14 cellular contexts compared by ENCODE assay signal in the genomic region with DNA sequence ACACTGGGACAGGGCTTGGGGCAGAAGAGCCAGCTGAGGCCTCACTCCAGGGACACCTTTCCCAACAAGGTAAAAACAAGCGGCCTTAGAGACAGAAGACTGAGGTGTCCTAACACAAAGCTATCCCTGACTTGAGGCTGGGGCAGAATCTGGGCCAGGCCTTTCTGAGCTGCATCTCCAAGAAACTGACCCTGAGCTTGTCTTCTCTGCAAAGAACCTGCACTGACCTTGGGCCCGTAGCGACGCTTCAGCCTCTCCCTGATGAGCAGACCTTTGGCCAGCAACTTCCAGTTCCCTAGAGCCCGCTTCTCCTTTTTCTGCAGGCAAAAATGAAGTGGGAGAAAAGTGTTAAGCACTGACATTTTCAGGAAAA. TPM values are rescaled to one million over a fixed set of nuclear protein-coding genes. Genes with fewer than 3 reads are reported as not detected.
A peak's percentile ranks its signal among the peaks of the same experiment; 100 is the strongest.
DNase-seq lines count a peak whose midpoint lies in the region; ATAC-seq and TF ChIP-seq lines count a peak whose summit lies in the region.
"Had no signal": no experiment of that assay in that cellular context is flagged by ENCODE, and none has a peak within 500 bp of the region (broad histone marks: within the 10 kb centered on the region; RNA-seq: fewer than 3 reads in every experiment).

No MANE protein-coding gene starts in this region.

- H4K20me1 ChIP-seq in mammary epithelial cell (ENCODE audit: insufficient read depth, low read length): no peaks in the 10 kb centered on the region

- no peak overlapping the region for H3K18ac ChIP-seq in neuronal stem cell (ENCODE audit: low read length)

- no peak overlapping the region for H2AFZ ChIP-seq in mammary epithelial cell (ENCODE audit: low read depth, low read length)
- H2AFZ ChIP-seq in neuronal stem cell (ENCODE audit: low read length): no peak overlapping the region

- H3K27me3 Mint-ChIP-seq in MCF 10A (ENCODE audit: insufficient read depth, unreplicated experiment): no peaks in the 10 kb centered on the region

- no peak for ATAC-seq in HG02938 (IDR thresholded peaks at IDR 0.05; ENCODE audit: unreplicated experiment)
- no peak for ATAC-seq in omental fat pad (ENCODE audit: low FRiP score)
- ATAC-seq: right lobe of liver had no signal

- no peak overlapping the region for H2BK12ac ChIP-seq in neuronal stem cell (ENCODE audit: low read length)

- peak overlapping the region; percentile 47 for H2BK5ac ChIP-seq in neuronal stem cell (ENCODE audit: low read length)

- intact Hi-C loops in MCF 10A (cut with micrococcal nuclease): no loop called here
- intact Hi-C loops in mammary epithelial cell (cut with micrococcal nuclease): no loop called here
- intact Hi-C loops in vagina (cut with DNase I): no loop called here

- no peak overlapping the region for H3K4ac ChIP-seq in neuronal stem cell (ENCODE audit: low read length)

- peak overlapping the region; percentile 99 for H3K27ac Mint-ChIP-seq in MCF 10A (ENCODE audit: low read depth, unreplicated experiment)

- peaks cover 12% of the 10 kb centered on the region for H3K36me3 ChIP-seq in mammary epithelial cell (ENCODE audit: insufficient read depth, low read length)
- peaks cover 19 to 83% of the 10 kb centered on the region in 2 donors for H3K36me3 ChIP-seq in neuronal stem cell (replicated peaks in 1 of 2; ENCODE audit: control insufficient read depth in 2 of 2, insufficient read depth in 2 of 2, low read length in 2 of 2)
- H3K36me3 ChIP-seq in vagina: peaks cover 0 to 40% of the 10 kb centered on the region in 2 donors

- H3K27me3 ChIP-seq in mammary epithelial cell (ENCODE audit: insufficient read depth, low read length): no peaks in the 10 kb centered on the region
- no peaks in the 10 kb centered on the region for H3K27me3 ChIP-seq in neuronal stem cell (ENCODE audit: control insufficient read depth in 3 of 3, insufficient read depth in 3 of 3, low read depth in 1 of 3, low read length in 3 of 3)
- no peaks in the 10 kb centered on the region for H3K27me3 ChIP-seq in vagina
- H3K27me3 ChIP-seq: right lobe of liver had no signal

- in situ Hi-C loops in mammary epithelial cell (cut with MboI; ENCODE audit: low sequenced_read_pairs in 2 of 2): no loop called here

- no peak for TF ChIP-seq POLR2A in vagina (IDR thresholded peaks at IDR 0.05)

- H2BK15ac ChIP-seq in neuronal stem cell (ENCODE audit: low read length): no peak overlapping the region

- H3K27ac ChIP-seq in mammary epithelial cell (ENCODE audit: insufficient read depth, low read depth, low read length) (no peak overlapping the region), cingulate gyrus (ENCODE audit: low read depth, low read length) (peak overlapping the region; percentile 83), neuronal stem cell (replicated peaks; ENCODE audit: low read length) (no peak overlapping the region), vagina (peak overlapping the region; percentile 42)
- H3K27ac ChIP-seq: right lobe of liver had no signal

- no peak overlapping the region for H3K4me3 Mint-ChIP-seq in MCF 10A (ENCODE audit: unreplicated experiment)

- POLR2A ChIA-PET in MCF 10A (lab: Yijun Ruan, JAX): interaction anchor here (1.0 to 11.5 kb wide), 4 partner anchors 8 to 30 kb away, joined by 3 to 294 read pairs (median 66); a partner anchor contains a TSS

- no TSS peak for BruUV-seq in MCF 10A (replicated peaks; lab: Mats Ljungman, UMichigan)
- no TSS peak for BruUV-seq in mammary epithelial cell (replicated peaks; lab: Mats Ljungman, UMichigan)

- no peak for DNase-seq in MCF 10A (ENCODE audit: unreplicated experiment)
- no peak for DNase-seq in mammary epithelial cell
- DNase-seq in neuronal stem cell (ENCODE audit: low spot score): no peak
- peak in 1 of 2 donors; percentile 71 for DNase-seq in vagina (ENCODE audit: extremely low spot score in 2 of 2)
- no peak for DNase-seq in mucosa of gallbladder (ENCODE audit: low spot score)
- DNase-seq in omental fat pad (ENCODE audit: low spot score): no peak
- DNase-seq: activated naive CD4-positive, alpha-beta T cell; cortex of kidney; NCI-H1092; NCI-H345; right lobe of liver; SW 1271 had no signal

- H2BK120ac ChIP-seq in neuronal stem cell (ENCODE audit: low read depth, low read length): no peak overlapping the region

- H3K9me3 Mint-ChIP-seq in MCF 10A (ENCODE audit: unreplicated experiment): no peaks in the 10 kb centered on the region

- peaks cover 70% of the 10 kb centered on the region for H3K36me3 Mint-ChIP-seq in MCF 10A (ENCODE audit: insufficient read depth, unreplicated experiment)

- H3K14ac ChIP-seq in neuronal stem cell (ENCODE audit: low read length): no peak overlapping the region

- dilution Hi-C loops in mammary epithelial cell (cut with HindIII; ENCODE audit: low sequenced_read_pairs): no loop called here

- peaks cover 42% of the 10 kb centered on the region for H3K4me1 ChIP-seq in mammary epithelial cell (ENCODE audit: insufficient read depth, low read length)
- peaks cover 7 to 18% of the 10 kb centered on the region in 2 donors for H3K4me1 ChIP-seq in neuronal stem cell (ENCODE audit: control insufficient read depth in 2 of 2, insufficient read depth in 1 of 2, low read depth in 1 of 2, low read length in 2 of 2)
- H3K4me1 ChIP-seq in vagina: peaks cover 44% of the 10 kb centered on the region

- no peak overlapping the region for H4K91ac ChIP-seq in neuronal stem cell (ENCODE audit: low read depth, low read length, poor library complexity)

- no peak for TF ChIP-seq CTCF in MCF 10A (IDR thresholded peaks at IDR 0.05; ENCODE audit: unreplicated experiment)
- TF ChIP-seq CTCF in mammary epithelial cell (conservative IDR thresholded peaks at IDR 0.05 in 1 of 2, IDR thresholded peaks at IDR 0.05 in 1 of 2; ENCODE audit: extremely low read depth in 1 of 2, insufficient read depth in 1 of 2, low read depth in 1 of 2, low read length in 2 of 2): no peak
- no peak for TF ChIP-seq CTCF in vagina (IDR thresholded peaks at IDR 0.05)
- no peak for TF ChIP-seq CTCF in omental fat pad (IDR thresholded peaks at IDR 0.05)

- H3K9ac ChIP-seq in mammary epithelial cell (ENCODE audit: insufficient read depth, low read length) (no peak overlapping the region), neuronal stem cell (ENCODE audit: low read depth, low read length, poor library complexity) (peak overlapping the region; percentile 50)

- H3K79me2 ChIP-seq in mammary epithelial cell (ENCODE audit: insufficient read depth, low read length): no peaks in the 10 kb centered on the region

- WGBS in mammary epithelial cell (ENCODE audit: low coverage, missing lambda C conversion rate): 94% methylated on average over 5 of the region's 5 CpGs
- WGBS in neuronal stem cell (ENCODE audit: extremely low coverage in 2 of 2, insufficient read length in 2 of 2, insufficient replicate concordance in 1 of 2), 2 donors: no CpG with 5 or more reads among the region's 5 CpGs

- H3K4me2 ChIP-seq in mammary epithelial cell (ENCODE audit: insufficient read depth, low read depth, low read length): no peak overlapping the region
- H3K4me2 ChIP-seq in neuronal stem cell (ENCODE audit: insufficient read depth, low read length, poor library complexity, severe bottlenecking): no peak overlapping the region

- H4K8ac ChIP-seq in neuronal stem cell (ENCODE audit: low read depth, low read length): no peak overlapping the region

- peaks cover 29% of the 10 kb centered on the region for H3K4me1 Mint-ChIP-seq in MCF 10A (ENCODE audit: insufficient read depth, unreplicated experiment)

- no peaks in the 10 kb centered on the region for H3K79me1 ChIP-seq in neuronal stem cell (ENCODE audit: low read depth, low read length)

- H3K9me3 ChIP-seq in mammary epithelial cell (replicated peaks; ENCODE audit: insufficient read depth, low read length) (no peaks in the 10 kb centered on the region), neuronal stem cell (replicated peaks in 1 of 2; ENCODE audit: control insufficient read depth in 2 of 2, insufficient read depth in 1 of 2, low read depth in 1 of 2, low read length in 2 of 2) (no peaks in the 10 kb centered on the region), vagina (no peaks in the 10 kb centered on the region)
- H3K9me3 ChIP-seq: right lobe of liver had no signal

- H3K23ac ChIP-seq in neuronal stem cell (ENCODE audit: low read depth, low read length, poor library complexity): no peak overlapping the region

- H2AK5ac ChIP-seq in neuronal stem cell (ENCODE audit: low read depth, low read length): no peak overlapping the region

- CTCF ChIA-PET in MCF 10A (lab: Yijun Ruan, JAX): no interaction called here
- CTCF ChIA-PET in mammary epithelial cell (lab: Charles Lee; ENCODE audit: low non-redundant PET): no interaction called here

- H3K4me3 ChIP-seq in mammary epithelial cell (replicated peaks in 1 of 3; ENCODE audit: insufficient read depth in 1 of 3, low read depth in 2 of 3, low read length in 3 of 3) (no peak overlapping the region), neuronal stem cell (ENCODE audit: low read length in 2 of 2) (no peak overlapping the region), vagina (no peak overlapping the region)
- H3K4me3 ChIP-seq: right lobe of liver had no signal

RNA-seq across cellular contexts. Expression of a gene that starts 22.2 kb away (rescaled TPM):
- total RNA-seq in MCF 10A (2022) (120 and 124 TPM in 2 replicates), mammary epithelial cell (100 to 1,000 TPM in 1 of 2 donors, 10 to 100 TPM in 1; 85.2 to 143 TPM), vagina (118 TPM), mucosa of gallbladder (51.2 TPM), omental fat pad (100 to 1,000 TPM; 110 to 143 (median 140) TPM)
- 91.5 TPM for polyA plus RNA-seq in mammary epithelial cell
- 127 TPM for polyA minus RNA-seq in mammary epithelial cell
- 17.2 TPM for polyA plus RNA-seq in neuronal stem cell (2013, experiment 1 of 2)
- 17.7 TPM for polyA plus RNA-seq in neuronal stem cell (2013, experiment 2 of 2)

RNA-seq across cellular contexts. Expression of a gene that starts 22.4 kb away (rescaled TPM):
- total RNA-seq in MCF 10A (2022): 31.6 and 35.0 TPM in 2 replicates
- total RNA-seq in mammary epithelial cell: 10 to 100 TPM in 1 of 2 donors, 1 to 10 TPM in 1; 7.2 to 22.9 TPM
- polyA plus RNA-seq in mammary epithelial cell: 22.9 TPM
- 13.1 TPM for polyA minus RNA-seq in mammary epithelial cell
- 11.8 TPM for polyA plus RNA-seq in neuronal stem cell (2013, experiment 1 of 2)
- 11.6 TPM for polyA plus RNA-seq in neuronal stem cell (2013, experiment 2 of 2)
- 10.6 TPM for total RNA-seq in vagina
- 13.2 TPM for total RNA-seq in mucosa of gallbladder
- 10 to 100 TPM; 11.4 to 19.1 (median 14.7) TPM for total RNA-seq in omental fat pad

RNA-seq across cellular contexts. Expression of a gene that starts 31.4 kb away (rescaled TPM):
- total RNA-seq in MCF 10A (2022): 73.3 and 83.6 TPM in 2 replicates
- 10 to 100 TPM; 42.5 to 68.2 TPM for total RNA-seq in mammary epithelial cell
- polyA plus RNA-seq in mammary epithelial cell: 19.4 TPM
- polyA minus RNA-seq in mammary epithelial cell: 47.5 TPM
- 22.9 TPM for polyA plus RNA-seq in neuronal stem cell (2013, experiment 1 of 2)
- polyA plus RNA-seq in neuronal stem cell (2013, experiment 2 of 2): 23.6 TPM
- total RNA-seq in vagina: 33.6 TPM
- 33.3 TPM for total RNA-seq in mucosa of gallbladder
- 10 to 100 TPM; 26.5 to 47.8 (median 33.8) TPM for total RNA-seq in omental fat pad

RNA-seq across cellular contexts. Expression of a gene that starts 31.6 kb away (rescaled TPM):
- 10.2 and 12.9 TPM in 2 replicates for total RNA-seq in MCF 10A (2022)
- 10 to 100 TPM in 1 of 2 donors, 1 to 10 TPM in 1; 5.0 to 11.7 TPM for total RNA-seq in mammary epithelial cell
- 7.7 TPM for polyA plus RNA-seq in mammary epithelial cell
- polyA minus RNA-seq in mammary epithelial cell: 0.31 TPM
- 30.5 TPM for polyA plus RNA-seq in neuronal stem cell (2013, experiment 1 of 2)
- polyA plus RNA-seq in neuronal stem cell (2013, experiment 2 of 2): 31.6 TPM
- 6.4 TPM for total RNA-seq in vagina
- total RNA-seq in mucosa of gallbladder: 11.3 TPM
- total RNA-seq in omental fat pad: 10 to 100 TPM in 2 of 4 donors, 1 to 10 TPM in 2; 8.0 to 12.4 (median 10.9) TPM

Comparison
In these comparisons a context has a peak if more than half of its experiments do, and no peak if none do; other contexts are left out.
1. H3K27ac ChIP-seq: peak in cingulate gyrus (single experiment) and vagina (single experiment); none in mammary epithelial cell (single experiment) and neuronal stem cell (single experiment).